In the genomic region with DNA sequence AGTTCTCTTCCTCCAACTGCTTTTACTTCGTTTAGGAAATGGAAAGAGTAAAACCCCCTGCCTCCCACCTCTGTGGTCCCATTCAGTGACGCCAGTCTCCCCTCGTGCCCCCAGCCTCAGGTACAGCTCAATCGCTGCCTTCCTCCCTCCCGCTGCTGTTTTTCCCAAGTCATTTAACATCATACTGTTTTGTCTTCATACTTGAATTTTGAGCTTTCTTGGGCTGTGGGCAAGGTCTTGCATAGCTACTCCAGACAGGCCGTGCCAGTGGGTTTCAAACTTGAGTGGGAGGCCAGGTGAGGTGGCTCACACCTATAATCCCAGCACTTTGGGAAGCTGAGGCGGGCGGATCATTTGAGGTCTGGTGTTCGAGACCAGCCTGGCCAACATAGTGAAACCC, we compare ENCODE assay signal across 14 cellular contexts.
DNase-seq lines count a peak whose midpoint lies in the region; ATAC-seq and TF ChIP-seq lines count a peak whose summit lies in the region.
"Had no signal": no experiment of that assay in that cellular context is flagged by ENCODE, and none has a peak within 500 bp of the region (broad histone marks: within the 10 kb centered on the region; RNA-seq: fewer than 3 reads in every experiment).

No MANE protein-coding gene starts in this region.

- H3K27ac Mint-ChIP-seq in naive thymus-derived CD8-positive, alpha-beta T cell, result peak overlapping the region; percentile 40 to 91 (median 83)
- peak overlapping the region in 3 of 8 donors; percentile 59 to 81 (median 75) for H3K27ac Mint-ChIP-seq in CD8-positive, alpha-beta memory T cell

- H3K36me3 ChIP-seq in right atrium auricular region (no peaks in the 10 kb centered on the region), breast epithelium (no peaks in the 10 kb centered on the region)
- no peaks in the 10 kb centered on the region for H3K36me3 ChIP-seq in CD8-positive, alpha-beta memory T cell (ENCODE audit: insufficient read depth, low read length)
- H3K36me3 ChIP-seq: gastrocnemius medialis, HAP-1 had no signal

- DNase-seq in right atrium auricular region (ENCODE audit: low spot score) (no peak), left cardiac atrium (no peak), breast epithelium (ENCODE audit: low spot score in 2 of 2) (no peak), GM10266 (ENCODE audit: extremely low spot score) (no peak), HPDE6-E6E7 (ENCODE audit: extremely low spot score) (no peak), Kasumi-1 (lab: John Stamatoyannopoulos, UW) (no peak)
- DNase-seq in naive thymus-derived CD8-positive, alpha-beta T cell, result no peak
- no peak for DNase-seq in CD8-positive, alpha-beta memory T cell
- DNase-seq: dermis blood vessel endothelial cell, DMS79 treated with DMSO at 0.1 percent for 48 hours, gastrocnemius medialis, NCI-H226, nucleus accumbens had no signal

- intact Hi-C loops in left cardiac atrium (cut with DNase I) (no loop called here), breast epithelium (cut with DNase I; ENCODE audit: low total_unique reads) (loop anchor here (10.0 kb wide), 1 partner anchor 89 kb away; no protein-coding TSS in a partner anchor)

- TF ChIP-seq POLR2A in breast epithelium (IDR thresholded peaks at IDR 0.05), result no peak

- H3K27ac ChIP-seq in right atrium auricular region, result peak overlapping the region; percentile 72 to 87
- H3K27ac ChIP-seq in breast epithelium, result peak overlapping the region; percentile 54 to 58
- H3K27ac ChIP-seq in CD8-positive, alpha-beta memory T cell (ENCODE audit: low read depth, low read length), result no peak overlapping the region
- H3K27ac ChIP-seq: gastrocnemius medialis had no signal

- H3K27me3 Mint-ChIP-seq in naive thymus-derived CD8-positive, alpha-beta T cell, result no peaks in the 10 kb centered on the region
- peaks cover 0 to 7% of the 10 kb centered on the region in 2 donors for H3K27me3 Mint-ChIP-seq in CD8-positive, alpha-beta memory T cell

- CTCF ChIA-PET in CD8-positive, alpha-beta memory T cell (lab: Charles Lee), result no interaction called here

- H3K4me1 ChIP-seq in right atrium auricular region, result peaks cover 0 to 59% of the 10 kb centered on the region in 2 donors
- H3K4me1 ChIP-seq in breast epithelium, result peaks cover 0 to 4% of the 10 kb centered on the region in 2 donors
- H3K4me1 ChIP-seq in CD8-positive, alpha-beta memory T cell (ENCODE audit: insufficient read depth, low read length), result peaks cover 11% of the 10 kb centered on the region
- H3K4me1 ChIP-seq: HAP-1 had no signal

- no peaks in the 10 kb centered on the region for H3K27me3 ChIP-seq in right atrium auricular region
- no peaks in the 10 kb centered on the region for H3K27me3 ChIP-seq in breast epithelium
- no peaks in the 10 kb centered on the region for H3K27me3 ChIP-seq in CD8-positive, alpha-beta memory T cell (ENCODE audit: insufficient read depth, low read length, poor library complexity, severe bottlenecking)
- H3K27me3 ChIP-seq: gastrocnemius medialis had no signal

- no peak overlapping the region for H3K4me3 ChIP-seq in right atrium auricular region
- H3K4me3 ChIP-seq in breast epithelium, result no peak overlapping the region
- no peak overlapping the region for H3K4me3 ChIP-seq in CD8-positive, alpha-beta memory T cell (ENCODE audit: low read length)
- H3K4me3 ChIP-seq: gastrocnemius medialis, HAP-1 had no signal

- TF ChIP-seq CTCF in right atrium auricular region (IDR thresholded peaks at IDR 0.05), result no peak
- no peak for TF ChIP-seq CTCF in breast epithelium (IDR thresholded peaks at IDR 0.05)
- no peak for TF ChIP-seq CTCF in GM10266 (IDR thresholded peaks at IDR 0.05; ENCODE audit: control insufficient read depth, insufficient read depth, low read depth, missing control alignments)

- no peaks in the 10 kb centered on the region for H3K9me3 ChIP-seq in right atrium auricular region
- no peaks in the 10 kb centered on the region for H3K9me3 ChIP-seq in breast epithelium
- H3K9me3 ChIP-seq in CD8-positive, alpha-beta memory T cell (ENCODE audit: low read length), result no peaks in the 10 kb centered on the region
- H3K9me3 ChIP-seq: gastrocnemius medialis, HAP-1 had no signal

- H3K4me1 Mint-ChIP-seq in naive thymus-derived CD8-positive, alpha-beta T cell, result peaks cover 10 to 29% (median 23%) of the 10 kb centered on the region in 4 donors
- H3K4me1 Mint-ChIP-seq in CD8-positive, alpha-beta memory T cell, result peaks cover 8 to 21% (median 15%) of the 10 kb centered on the region in 3 donors

- POLR2A ChIA-PET in naive thymus-derived CD8-positive, alpha-beta T cell (lab: Charles Lee), result interaction anchor here (1.9 kb wide), 1 partner anchor 589 kb away, joined by 7 read pairs; the partner anchor contains the start of gene MARCHF7
- POLR2A ChIA-PET in CD8-positive, alpha-beta memory T cell (lab: Charles Lee), result no interaction called here

- no peaks in the 10 kb centered on the region for H3K9me3 Mint-ChIP-seq in naive thymus-derived CD8-positive, alpha-beta T cell
- no peaks in the 10 kb centered on the region for H3K9me3 Mint-ChIP-seq in CD8-positive, alpha-beta memory T cell

- no peak for ATAC-seq in left cardiac atrium
- ATAC-seq in naive thymus-derived CD8-positive, alpha-beta T cell, result no peak
- ATAC-seq: gastrocnemius medialis had no signal

- H3K36me3 Mint-ChIP-seq in naive thymus-derived CD8-positive, alpha-beta T cell, result no peaks in the 10 kb centered on the region
- no peaks in the 10 kb centered on the region for H3K36me3 Mint-ChIP-seq in CD8-positive, alpha-beta memory T cell

- peak overlapping the region in 2 of 10 donors; percentile 19 to 24 for H3K4me3 Mint-ChIP-seq in naive thymus-derived CD8-positive, alpha-beta T cell
- H3K4me3 Mint-ChIP-seq in CD8-positive, alpha-beta memory T cell, result no peak overlapping the region
